Comparison of ENCODE assay signal across 16 cellular contexts in genomic region chr2:101125799-101126198, GRCh38. TPM values are rescaled to one million over a fixed set of nuclear protein-coding genes. Genes with fewer than 3 reads are reported as not detected.
A peak's percentile ranks its signal among the peaks of the same experiment; 100 is the strongest.
DNase-seq lines count a peak whose midpoint lies in the region; ATAC-seq, FAIRE-seq and TF ChIP-seq lines count a peak whose summit lies in the region.
"Had no signal": no experiment of that assay in that cellular context is flagged by ENCODE, and none has a peak within 500 bp of the region (broad histone marks: within the 10 kb centered on the region; RNA-seq: fewer than 3 reads in every experiment).

No MANE protein-coding gene starts in this region.

- no peaks in the 10 kb centered on the region for H3K9me3 ChIP-seq in endothelial cell of umbilical vein (replicated peaks; ENCODE audit: control insufficient read depth, insufficient read depth, low read length)
- no peaks in the 10 kb centered on the region for H3K9me3 ChIP-seq in tibial nerve

- H3K36me3 ChIP-seq in endothelial cell of umbilical vein (ENCODE audit: control insufficient read depth in 2 of 2, extremely low read depth in 1 of 2, insufficient read depth in 2 of 2, low read length in 2 of 2), result no peaks in the 10 kb centered on the region
- no peaks in the 10 kb centered on the region for H3K36me3 ChIP-seq in tibial nerve

- FAIRE-seq in endothelial cell of umbilical vein (lab: Jason Lieb, UNC), result no peak
- FAIRE-seq: endometrium had no signal

- BruUV-seq in endothelial cell of umbilical vein (replicated peaks; lab: Mats Ljungman, UMichigan), result no TSS peak

- H3K27me3 ChIP-seq in endothelial cell of umbilical vein (ENCODE audit: control insufficient read depth in 2 of 2, insufficient read depth in 2 of 2, low read length in 2 of 2) (no peaks in the 10 kb centered on the region), tibial nerve (no peaks in the 10 kb centered on the region)

- peaks cover 20 to 31% of the 10 kb centered on the region in 2 donors for H3K4me1 Mint-ChIP-seq in natural killer cell treated with Interleukin-12 subunit alpha and Interleukin-12 subunit beta and Interleukin-15 and Interleukin-18, amount 100 ng/mL, for 72 hours (ENCODE audit: low read depth in 2 of 2)

- WGBS in tibial nerve, 2 donors, result 71 to 86% methylated on average over 3 of the region's 3 CpGs

- TF ChIP-seq POLR2A in endothelial cell of umbilical vein (IDR thresholded peaks at IDR 0.05; ENCODE audit: low read depth, low read length) (no peak), tibial nerve (IDR thresholded peaks at IDR 0.05) (no peak)

- H3K36me3 Mint-ChIP-seq in natural killer cell treated with Interleukin-12 subunit alpha and Interleukin-12 subunit beta and Interleukin-15 and Interleukin-18, amount 100 ng/mL, for 72 hours, result no peaks in the 10 kb centered on the region
- H3K36me3 Mint-ChIP-seq: activated naive CD8-positive, alpha-beta T cell treated with anti-CD3 and anti-CD28 coated beads for 36 hours; naive thymus-derived CD8-positive, alpha-beta T cell had no signal

- intact Hi-C loops in endothelial cell of umbilical vein (cut with micrococcal nuclease), result loop anchor here (1.0 to 5.0 kb wide), 3 partner anchors 26 to 203 kb away; partner anchors contain the start of gene TBC1D8

- DNase-seq in M059J (ENCODE audit: low read depth) (peak; percentile 44), endothelial cell of umbilical vein (ENCODE audit: low read depth, low spot score) (no peak), tibial nerve (ENCODE audit: low spot score in 2 of 2) (no peak), NCI-H2196 (lab: John Stamatoyannopoulos, UW; ENCODE audit: unreplicated experiment) (no peak), NCI-H748 treated with DMSO at 0.1 percent for 48 hours (lab: John Stamatoyannopoulos, UW) (no peak)
- no peak for DNase-seq in natural killer cell treated with Interleukin-12 subunit alpha and Interleukin-12 subunit beta and Interleukin-15 and Interleukin-18, amount 100 ng/mL, for 72 hours (ENCODE audit: low spot score)
- DNase-seq in stimulated activated CD4-positive, alpha-beta T cell treated with anti-CD3 and anti-CD28 coated beads, Interleukin-12 subunit alpha, Interleukin-12 subunit beta, amount 100 ng/mL, for 4 hours, result no peak
- DNase-seq: activated CD4-positive, alpha-beta T cell treated with anti-CD3 and anti-CD28 coated beads for 4 hours; activated naive CD8-positive, alpha-beta T cell treated with anti-CD3 and anti-CD28 coated beads for 36 hours; activated T-cell treated with anti-CD3 and anti-CD28 coated beads for 4 hours; NCI-H1930; RPMI8226 had no signal

- CTCF ChIA-PET in endothelial cell of umbilical vein (lab: Charles Lee), result interaction anchor here (1.1 to 1.7 kb wide), 4 partner anchors 15 to 90 kb away, joined by 3 to 5 read pairs (median 4); no protein-coding TSS in a partner anchor

- H3K9me1 ChIP-seq in endothelial cell of umbilical vein (replicated peaks; ENCODE audit: control insufficient read depth, extremely low read depth, insufficient read depth, low read length), result no peaks in the 10 kb centered on the region

- TF ChIP-seq EP300 in tibial nerve (IDR thresholded peaks at IDR 0.05), result no peak

- no peak for ATAC-seq in natural killer cell treated with Interleukin-12 subunit alpha and Interleukin-12 subunit beta and Interleukin-15 and Interleukin-18, amount 100 ng/mL, for 72 hours
- no peak for ATAC-seq in HG03439 (IDR thresholded peaks at IDR 0.05; ENCODE audit: unreplicated experiment)

- POLR2A ChIA-PET in endothelial cell of umbilical vein (lab: Charles Lee), result interaction anchor here (2.7 kb wide), 1 partner anchor 25 kb away, joined by 12 read pairs; the partner anchor contains the start of gene TBC1D8

- no peaks in the 10 kb centered on the region for H4K20me1 ChIP-seq in endothelial cell of umbilical vein (replicated peaks; ENCODE audit: control insufficient read depth, extremely low read depth, insufficient read depth, low read length)

- dilution Hi-C loops in endothelial cell of umbilical vein (cut with MboI; ENCODE audit: extremely low pct_ligation_motif_present, low sequenced_read_pairs), result loop anchor here (5.0 kb wide), 1 partner anchor 63 kb away; no protein-coding TSS in a partner anchor

- peak overlapping the region; percentile 74 for H3K4me2 ChIP-seq in endothelial cell of umbilical vein (ENCODE audit: insufficient read depth, low read length)

- H3K27ac ChIP-seq in endothelial cell of umbilical vein (ENCODE audit: insufficient read depth, low read depth, low read length), result peak overlapping the region; percentile 99
- H3K27ac ChIP-seq in tibial nerve, result peak overlapping the region in 3 of 4 donors; percentile 27 to 81 (median 81)

- peaks cover 73% of the 10 kb centered on the region for H3K79me2 ChIP-seq in endothelial cell of umbilical vein (ENCODE audit: control insufficient read depth, insufficient read depth, low read length)

- peaks cover 35 to 46% of the 10 kb centered on the region in 2 donors for H3K27me3 Mint-ChIP-seq in natural killer cell treated with Interleukin-12 subunit alpha and Interleukin-12 subunit beta and Interleukin-15 and Interleukin-18, amount 100 ng/mL, for 72 hours

- no peaks in the 10 kb centered on the region for H3K9me3 Mint-ChIP-seq in natural killer cell treated with Interleukin-12 subunit alpha and Interleukin-12 subunit beta and Interleukin-15 and Interleukin-18, amount 100 ng/mL, for 72 hours
- H3K9me3 Mint-ChIP-seq: activated naive CD8-positive, alpha-beta T cell treated with anti-CD3 and anti-CD28 coated beads for 36 hours; central memory CD8-positive, alpha-beta T cell; naive thymus-derived CD8-positive, alpha-beta T cell had no signal

- H3K4me3 ChIP-seq in endothelial cell of umbilical vein (replicated peaks in 1 of 3; ENCODE audit: insufficient read depth in 1 of 3, low read depth in 1 of 3, low read length in 3 of 3), result no peak overlapping the region
- no peak overlapping the region for H3K4me3 ChIP-seq in tibial nerve

- H2AFZ ChIP-seq in endothelial cell of umbilical vein (ENCODE audit: low read depth, low read length), result no peak overlapping the region

- no peak overlapping the region for H3K27ac Mint-ChIP-seq in natural killer cell treated with Interleukin-12 subunit alpha and Interleukin-12 subunit beta and Interleukin-15 and Interleukin-18, amount 100 ng/mL, for 72 hours
- H3K27ac Mint-ChIP-seq: activated naive CD8-positive, alpha-beta T cell treated with anti-CD3 and anti-CD28 coated beads for 36 hours had no signal

- peak overlapping the region; percentile 7 for H3K4me3 Mint-ChIP-seq in natural killer cell treated with Interleukin-12 subunit alpha and Interleukin-12 subunit beta and Interleukin-15 and Interleukin-18, amount 100 ng/mL, for 72 hours
- H3K4me3 Mint-ChIP-seq: activated naive CD8-positive, alpha-beta T cell treated with anti-CD3 and anti-CD28 coated beads for 36 hours; central memory CD8-positive, alpha-beta T cell; naive thymus-derived CD8-positive, alpha-beta T cell had no signal

- no peak for TF ChIP-seq CTCF in endothelial cell of umbilical vein (IDR thresholded peaks at IDR 0.05; ENCODE audit: extremely low read depth in 1 of 2, insufficient read depth in 1 of 2, low read depth in 1 of 2, low read length in 2 of 2)
- TF ChIP-seq CTCF in tibial nerve (IDR thresholded peaks at IDR 0.05), result no peak

- H3K4me1 ChIP-seq in endothelial cell of umbilical vein (ENCODE audit: control insufficient read depth, extremely low read depth, insufficient read depth, low read length) (peaks cover 56% of the 10 kb centered on the region), tibial nerve (peaks cover 0 to 62% (median 31%) of the 10 kb centered on the region in 4 donors)

- H3K9ac ChIP-seq in endothelial cell of umbilical vein (replicated peaks; ENCODE audit: extremely low read depth, insufficient read depth, low read length), result peak overlapping the region; percentile 90

TF ChIP-seq in endothelial cell of umbilical vein, 7 proteins besides CTCF, POLR2A, EP300 and RAD21:
- TF ChIP-seq POLR2AphosphoS5 (IDR thresholded peaks at IDR 0.05; ENCODE audit: insufficient read depth, low read depth, low read length), result no peak
- TF ChIP-seq FOS (IDR thresholded peaks at IDR 0.05; ENCODE audit: borderline replicate concordance, insufficient read depth, low read length), result no peak
- no peak for TF ChIP-seq MYC (IDR thresholded peaks at IDR 0.05; ENCODE audit: low read depth, low read length)
- no peak for TF ChIP-seq JUN (IDR thresholded peaks at IDR 0.05; ENCODE audit: borderline replicate concordance, insufficient read depth, insufficient read length, low read depth)
- TF ChIP-seq MAX (IDR thresholded peaks at IDR 0.05; ENCODE audit: insufficient read depth, insufficient read length), result no peak
- no peak for TF ChIP-seq GATA2 (IDR thresholded peaks at IDR 0.05; ENCODE audit: insufficient read depth, insufficient read length, low read depth, low read length)
- no peak for TF ChIP-seq EZH2 (IDR thresholded peaks at IDR 0.05; ENCODE audit: borderline replicate concordance, low read depth, low read length, severe bottlenecking)

RNA-seq across cellular contexts. Expression of gene TBC1D8, which starts 25.4 kb away (rescaled TPM):
- total RNA-seq in M059J (2014; rRNA removed; shearing (Covaris generic)), result 5.1 and 9.3 TPM in 2 replicates
- total RNA-seq in endothelial cell of umbilical vein (30.6 and 32.1 TPM in 2 replicates), tibial nerve (10 to 100 TPM; 42.4 to 87.9 (median 47.3) TPM)
- 26.0 and 28.5 TPM in 2 replicates for polyA plus RNA-seq in endothelial cell of umbilical vein
- polyA plus RNA-seq in endothelial cell of umbilical vein (2011; cell fraction: cytosol; rRNA removed), result 14.9 and 17.2 TPM in 2 replicates
- 151 and 159 TPM in 2 replicates for polyA plus RNA-seq in endothelial cell of umbilical vein (2011; cell fraction: nucleus; rRNA removed)
- polyA plus RNA-seq in endothelial cell of umbilical vein (2012), result 23.1 and 25.1 TPM in 2 replicates
- 58.0 and 77.9 TPM in 2 replicates for polyA minus RNA-seq in endothelial cell of umbilical vein
- 6.0 TPM for polyA minus RNA-seq in endothelial cell of umbilical vein (2011; cell fraction: cytosol; rRNA and poly(A)+ RNA removed)
- 51.3 and 85.5 TPM in 2 replicates for polyA minus RNA-seq in endothelial cell of umbilical vein (2011; cell fraction: nucleus; rRNA and poly(A)+ RNA removed)
- total RNA-seq in natural killer cell treated with Interleukin-12 subunit alpha and Interleukin-12 subunit beta and Interleukin-15 and Interleukin-18, amount 100 ng/mL, for 72 hours, result under 1 TPM; 0.29 to 0.56 TPM
